ENCODE assay signal across 18 cellular contexts in the genomic region with DNA sequence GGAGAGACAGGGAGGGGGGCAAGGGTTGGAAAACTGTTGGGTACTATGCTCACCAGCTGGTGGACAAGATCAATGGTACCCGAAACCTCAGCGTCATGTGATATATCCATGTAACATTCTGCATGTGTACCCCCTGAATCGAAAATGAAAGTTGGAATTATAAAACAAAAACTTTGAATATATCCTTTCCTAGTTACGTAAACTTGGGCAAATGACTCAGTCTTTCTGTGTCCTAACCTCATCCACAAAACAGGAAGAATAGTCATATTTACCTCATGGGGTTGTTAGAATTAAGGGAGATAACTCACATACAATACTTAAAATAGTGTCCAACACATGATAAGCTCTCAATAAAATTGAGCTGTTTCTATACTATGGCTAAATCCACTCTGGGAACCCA.
A peak's percentile ranks its signal among the peaks of the same experiment; 100 is the strongest.
DNase-seq lines count a peak whose midpoint lies in the region; ATAC-seq and TF ChIP-seq lines count a peak whose summit lies in the region.
"Had no signal": no experiment of that assay in that cellular context is flagged by ENCODE, and none has a peak within 500 bp of the region (broad histone marks: within the 10 kb centered on the region; RNA-seq: fewer than 3 reads in every experiment).

No MANE protein-coding gene starts in this region.

- 0 out of 2 replicates have a peak overlapping the region, but pooled peaks have one; percentile 18 for H2AFZ ChIP-seq in DND-41 (ENCODE audit: low read depth, low read length)

- H3K27ac Mint-ChIP-seq in HFFc6: no peak overlapping the region
- H3K27ac Mint-ChIP-seq in stimulated activated naive CD8-positive, alpha-beta T cell treated with anti-CD3 and anti-CD28 coated beads, Interleukin-15, amount 100 ng/mL, for 72 hours: no peak overlapping the region
- H3K27ac Mint-ChIP-seq: CD8-positive, alpha-beta T cell; H9 had no signal

- H3K36me3 ChIP-seq in DND-41 (ENCODE audit: insufficient read depth, low read length): no peaks in the 10 kb centered on the region
- H3K36me3 ChIP-seq: BE2C, Peyer's patch had no signal

- H3K27me3 Mint-ChIP-seq in HFFc6 (ENCODE audit: insufficient read depth): no peaks in the 10 kb centered on the region; the same call in none of the 2 replicates
- H3K27me3 Mint-ChIP-seq in stimulated activated naive CD8-positive, alpha-beta T cell treated with anti-CD3 and anti-CD28 coated beads, Interleukin-15, amount 100 ng/mL, for 72 hours: no peaks in the 10 kb centered on the region

- no peaks in the 10 kb centered on the region; the same call in 1 of the 2 replicates for H3K9me3 Mint-ChIP-seq in HFFc6
- no peaks in the 10 kb centered on the region for H3K9me3 Mint-ChIP-seq in stimulated activated naive CD8-positive, alpha-beta T cell treated with anti-CD3 and anti-CD28 coated beads, Interleukin-15, amount 100 ng/mL, for 72 hours
- H3K9me3 Mint-ChIP-seq: CD8-positive, alpha-beta T cell; H9 had no signal

- TF ChIP-seq CTCF in DND-41 (IDR thresholded peaks at IDR 0.05; ENCODE audit: borderline replicate concordance, extremely low read depth, low read length, poor library complexity, severe bottlenecking) (no peak), HFFc6 (IDR thresholded peaks at IDR 0.05) (no peak), choroid plexus epithelial cell (conservative IDR thresholded peaks at IDR 0.05; ENCODE audit: low read depth, low read length) (no peak)

- peaks cover 50% of the 10 kb centered on the region for H3K4me1 ChIP-seq in DND-41 (ENCODE audit: insufficient read depth, low read length)
- H3K4me1 ChIP-seq: BE2C, Peyer's patch had no signal

- ATAC-seq in DND-41 (ENCODE audit: insufficient read depth, low read depth) (no peak), HG02840 (IDR thresholded peaks at IDR 0.05; ENCODE audit: low FRiP score, unreplicated experiment) (no peak), HG03469 (IDR thresholded peaks at IDR 0.05; ENCODE audit: unreplicated experiment) (no peak)
- ATAC-seq in stimulated activated naive CD8-positive, alpha-beta T cell treated with anti-CD3 and anti-CD28 coated beads, Interleukin-15, amount 100 ng/mL, for 72 hours: no peak
- ATAC-seq: CD8-positive, alpha-beta T cell had no signal

- no peak overlapping the region for H3K4me3 ChIP-seq in DND-41 (ENCODE audit: low read depth in 1 of 2, low read length in 2 of 2)
- H3K4me3 ChIP-seq in choroid plexus epithelial cell (ENCODE audit: low read depth, low read length): no peak overlapping the region
- H3K4me3 ChIP-seq: Peyer's patch had no signal

- no peaks in the 10 kb centered on the region for H3K79me2 ChIP-seq in DND-41 (ENCODE audit: insufficient read depth, low read length)

- no peak overlapping the region for H3K9ac ChIP-seq in DND-41 (ENCODE audit: low read depth, low read length)
- H3K9ac ChIP-seq: KMS-11 had no signal

- H3K4me3 Mint-ChIP-seq in HFFc6: peak overlapping the region; percentile 58; the same call in 1 of the 2 replicates
- no peak overlapping the region for H3K4me3 Mint-ChIP-seq in stimulated activated naive CD8-positive, alpha-beta T cell treated with anti-CD3 and anti-CD28 coated beads, Interleukin-15, amount 100 ng/mL, for 72 hours
- H3K4me3 Mint-ChIP-seq: CD8-positive, alpha-beta T cell; H9 had no signal

- H4K20me1 ChIP-seq in DND-41 (ENCODE audit: insufficient read depth, low read length): no peaks in the 10 kb centered on the region

- H3K4me2 ChIP-seq in DND-41 (ENCODE audit: insufficient read depth, low read length): no peak overlapping the region
- H3K4me2 ChIP-seq: KMS-11 had no signal

- H3K36me3 Mint-ChIP-seq in HFFc6 (ENCODE audit: low read depth): no peaks in the 10 kb centered on the region
- H3K36me3 Mint-ChIP-seq: CD8-positive, alpha-beta T cell had no signal

- no peaks in the 10 kb centered on the region for H3K9me3 ChIP-seq in DND-41 (ENCODE audit: insufficient read depth, low read length, severe bottlenecking)
- H3K9me3 ChIP-seq: BE2C, Peyer's patch had no signal

- DNase-seq in DND-41: no peak
- no peak for DNase-seq in HFFc6
- DNase-seq in OCI-M1 (lab: John Stamatoyannopoulos, UW): peak; percentile 43
- DNase-seq in choroid plexus epithelial cell (ENCODE audit: low read depth): peak; percentile 1
- no peak for DNase-seq in stimulated activated naive CD8-positive, alpha-beta T cell treated with anti-CD3 and anti-CD28 coated beads, Interleukin-15, amount 100 ng/mL, for 72 hours
- DNase-seq in NCI-H2196 (lab: John Stamatoyannopoulos, UW; ENCODE audit: unreplicated experiment): no peak
- DNase-seq: BE2C; CD8-positive, alpha-beta T cell; H9; NCI-H1048; NCI-H1694; NCI-H2107; NCI-H446; Peyer's patch; SIG-M5 had no signal

- peak overlapping the region; percentile 42; the same call in 1 of the 2 replicates for H3K27ac ChIP-seq in DND-41 (ENCODE audit: low read length)
- H3K27ac ChIP-seq: KMS-11, Peyer's patch had no signal

- no peaks in the 10 kb centered on the region for H3K27me3 ChIP-seq in DND-41 (ENCODE audit: insufficient read depth, low read length, poor library complexity)
- H3K27me3 ChIP-seq: BE2C, Peyer's patch had no signal

- peaks cover 7% of the 10 kb centered on the region; the same call in 1 of the 2 replicates for H3K4me1 Mint-ChIP-seq in HFFc6 (ENCODE audit: low read depth)
- H3K4me1 Mint-ChIP-seq in stimulated activated naive CD8-positive, alpha-beta T cell treated with anti-CD3 and anti-CD28 coated beads, Interleukin-15, amount 100 ng/mL, for 72 hours: no peaks in the 10 kb centered on the region

Comparison
In these comparisons a context has a peak if more than half of its experiments do, and no peak if none do; other contexts are left out.
1. DNase-seq: peak in OCI-M1 (single experiment) and choroid plexus epithelial cell (single experiment); none in DND-41 (single experiment), HFFc6 (single experiment), stimulated activated naive CD8-positive, alpha-beta T cell treated with anti-CD3 and anti-CD28 coated beads, Interleukin-15, amount 100 ng/mL, for 72 hours (0 of 2) and NCI-H2196 (single experiment).